ENCODE assay signal across 22 cellular contexts in genomic region chr5:9479361-9479760, GRCh38.
A peak's percentile ranks its signal among the peaks of the same experiment; 100 is the strongest.
DNase-seq lines count a peak whose midpoint lies in the region; TF ChIP-seq lines count a peak whose summit lies in the region.
"Had no signal": no experiment of that assay in that cellular context is flagged by ENCODE, and none has a peak within 500 bp of the region (broad histone marks: within the 10 kb centered on the region; RNA-seq: fewer than 3 reads in every experiment).

No MANE protein-coding gene starts in this region.

- H3K79me2 ChIP-seq in mammary epithelial cell (ENCODE audit: insufficient read depth, low read length), result no peaks in the 10 kb centered on the region
- H3K79me2 ChIP-seq in neural progenitor cell (ENCODE audit: low read depth), result no peaks in the 10 kb centered on the region

- peak overlapping the region; percentile 40 for H3K4me2 ChIP-seq in mammary epithelial cell (ENCODE audit: insufficient read depth, low read depth, low read length)
- no peak overlapping the region for H3K4me2 ChIP-seq in neural progenitor cell

- H3K9me3 Mint-ChIP-seq in neural progenitor cell, result peaks cover 22% of the 10 kb centered on the region

- dilution Hi-C loops in mammary epithelial cell (cut with HindIII; ENCODE audit: low sequenced_read_pairs), result no loop called here

- H3K9me3 ChIP-seq in mammary epithelial cell (replicated peaks; ENCODE audit: insufficient read depth, low read length), result peaks cover 16% of the 10 kb centered on the region
- H3K9me3 ChIP-seq in breast epithelium, result peaks cover 20 to 25% of the 10 kb centered on the region in 2 donors
- peaks cover 8 to 44% (median 36%) of the 10 kb centered on the region in 8 donors for H3K9me3 ChIP-seq in spleen
- H3K9me3 ChIP-seq in neural progenitor cell (ENCODE audit: low read depth), result no peaks in the 10 kb centered on the region
- H3K9me3 ChIP-seq: psoas muscle had no signal

- H3K27me3 ChIP-seq in mammary epithelial cell (ENCODE audit: insufficient read depth, low read length) (no peaks in the 10 kb centered on the region), breast epithelium (no peaks in the 10 kb centered on the region), spleen (replicated peaks in 1 of 7) (no peaks in the 10 kb centered on the region), neural progenitor cell (no peaks in the 10 kb centered on the region)

- in situ Hi-C loops in mammary epithelial cell (cut with MboI; ENCODE audit: low sequenced_read_pairs in 2 of 2), result no loop called here

- DNase-seq in mammary epithelial cell (peak; percentile 84), breast epithelium (ENCODE audit: low spot score in 2 of 2) (no peak), astrocyte of the hippocampus (ENCODE audit: low read depth, low spot score) (peak; percentile 32), fibroblast of the conjunctiva (ENCODE audit: low read depth) (peak; percentile 43), cerebellar cortex (ENCODE audit: low spot score) (no peak), spleen (no peak), neural progenitor cell (ENCODE audit: low spot score) (no peak)
- DNase-seq in stimulated activated CD4-positive, alpha-beta T cell treated with anti-CD3 and anti-CD28 coated beads, Interleukin-12 subunit alpha, Interleukin-12 subunit beta, amount 100 ng/mL, for 4 hours, result no peak
- DNase-seq: activated CD4-positive, alpha-beta T cell treated with anti-CD3 and anti-CD28 coated beads, Interleukin-2, amount 50 U/mL, for 1 hour; activated gamma-delta T cell treated with Interleukin-2 at 50 U/mL for 16 hours; amygdala; DMS79; hypothalamus; NCI-H2029 treated with DMSO at 0.1 percent for 48 hours; NCI-H524; psoas muscle; Right ventricle myocardium superior; T-helper 1 cell had no signal

- no peak for TF ChIP-seq CTCF in mammary epithelial cell (conservative IDR thresholded peaks at IDR 0.05 in 1 of 2, IDR thresholded peaks at IDR 0.05 in 1 of 2; ENCODE audit: extremely low read depth in 1 of 2, insufficient read depth in 1 of 2, low read depth in 1 of 2, low read length in 2 of 2)
- TF ChIP-seq CTCF in breast epithelium (IDR thresholded peaks at IDR 0.05), result no peak
- no peak for TF ChIP-seq CTCF in spleen (IDR thresholded peaks at IDR 0.05 in 8 of 11, conservative IDR thresholded peaks at IDR 0.05 in 3 of 11)
- TF ChIP-seq CTCF in neural progenitor cell (IDR thresholded peaks at IDR 0.05), result no peak

- CTCF ChIA-PET in mammary epithelial cell (lab: Charles Lee; ENCODE audit: low non-redundant PET), result no interaction called here

- H3K4me3 ChIP-seq in mammary epithelial cell (replicated peaks in 1 of 3; ENCODE audit: insufficient read depth in 1 of 3, low read depth in 2 of 3, low read length in 3 of 3) (no peak overlapping the region), breast epithelium (no peak overlapping the region), spleen (no peak overlapping the region), neural progenitor cell (no peak overlapping the region)
- H3K4me3 ChIP-seq: psoas muscle had no signal

- H3K27ac ChIP-seq in mammary epithelial cell (ENCODE audit: insufficient read depth, low read depth, low read length), result no peak overlapping the region
- no peak overlapping the region for H3K27ac ChIP-seq in breast epithelium
- no peak overlapping the region for H3K27ac ChIP-seq in spleen
- H3K27ac ChIP-seq in neural progenitor cell, result no peak overlapping the region
- H3K27ac ChIP-seq: 22Rv1, psoas muscle had no signal

- H3K4me3 Mint-ChIP-seq in neural progenitor cell, result no peak overlapping the region
- H3K4me3 Mint-ChIP-seq: dendritic cell treated with granulocyte-macrophage colony-stimulating factor and Interleukin-4, amounts not matched to agents 40 ng/mL and 50 ng/mL, for 4 days; IgD-negative memory B cell; natural killer cell treated with Interleukin-12 subunit alpha and Interleukin-12 subunit beta and Interleukin-15 and Interleukin-18, amount 100 ng/mL, for 72 hours had no signal

- H3K27ac Mint-ChIP-seq in neural progenitor cell, result no peak overlapping the region
- H3K27ac Mint-ChIP-seq: dendritic cell treated with granulocyte-macrophage colony-stimulating factor and Interleukin-4, amounts not matched to agents 40 ng/mL and 50 ng/mL, for 4 days; IgD-negative memory B cell; natural killer cell treated with Interleukin-12 subunit alpha and Interleukin-12 subunit beta and Interleukin-15 and Interleukin-18, amount 100 ng/mL, for 72 hours had no signal

- TF ChIP-seq POLR2A in breast epithelium (IDR thresholded peaks at IDR 0.05) (no peak), spleen (IDR thresholded peaks at IDR 0.05) (no peak)

- peaks cover 13% of the 10 kb centered on the region for H3K4me1 Mint-ChIP-seq in neural progenitor cell
- H3K4me1 Mint-ChIP-seq: IgD-negative memory B cell had no signal

- H3K4me1 ChIP-seq in mammary epithelial cell (ENCODE audit: insufficient read depth, low read length), result peaks cover 23% of the 10 kb centered on the region
- H3K4me1 ChIP-seq in breast epithelium, result no peaks in the 10 kb centered on the region
- H3K4me1 ChIP-seq in spleen, result no peaks in the 10 kb centered on the region
- H3K4me1 ChIP-seq in neural progenitor cell, result no peaks in the 10 kb centered on the region
- H3K4me1 ChIP-seq: psoas muscle had no signal

- H3K27me3 Mint-ChIP-seq in neural progenitor cell (ENCODE audit: insufficient read depth, low read depth), result no peaks in the 10 kb centered on the region
- H3K27me3 Mint-ChIP-seq: dendritic cell treated with granulocyte-macrophage colony-stimulating factor and Interleukin-4, amounts not matched to agents 40 ng/mL and 50 ng/mL, for 4 days; IgD-negative memory B cell; natural killer cell treated with Interleukin-12 subunit alpha and Interleukin-12 subunit beta and Interleukin-15 and Interleukin-18, amount 100 ng/mL, for 72 hours had no signal

- H2AFZ ChIP-seq in mammary epithelial cell (ENCODE audit: low read depth, low read length) (no peak overlapping the region), neural progenitor cell (replicated peaks) (no peak overlapping the region)

- H3K36me3 Mint-ChIP-seq in neural progenitor cell, result peaks cover 12% of the 10 kb centered on the region
- H3K36me3 Mint-ChIP-seq: IgD-negative memory B cell had no signal

- no peaks in the 10 kb centered on the region for H3F3A ChIP-seq in neural progenitor cell (ENCODE audit: low read depth)

- intact Hi-C loops in mammary epithelial cell (cut with micrococcal nuclease) (no loop called here), breast epithelium (cut with DNase I; ENCODE audit: low total_unique reads) (no loop called here), spleen (cut with DNase I; ENCODE audit: low total_unique reads) (no loop called here)

- H3K9ac ChIP-seq in mammary epithelial cell (ENCODE audit: insufficient read depth, low read length) (no peak overlapping the region), neural progenitor cell (no peak overlapping the region)

- 1% methylated on average over 7 of the region's 7 CpGs for WGBS in mammary epithelial cell (ENCODE audit: low coverage, missing lambda C conversion rate)
- WGBS in spleen, 5 donors, result 77 to 90% (median 85%) methylated on average over 7 of the region's 7 CpGs

- H4K20me1 ChIP-seq in mammary epithelial cell (ENCODE audit: insufficient read depth, low read length), result no peaks in the 10 kb centered on the region
- H4K20me1 ChIP-seq in neural progenitor cell (ENCODE audit: low read depth), result no peaks in the 10 kb centered on the region

- H3K36me3 ChIP-seq in mammary epithelial cell (ENCODE audit: insufficient read depth, low read length), result no peaks in the 10 kb centered on the region
- H3K36me3 ChIP-seq in breast epithelium, result no peaks in the 10 kb centered on the region
- no peaks in the 10 kb centered on the region for H3K36me3 ChIP-seq in spleen
- no peaks in the 10 kb centered on the region for H3K36me3 ChIP-seq in neural progenitor cell

- no TSS peak for BruUV-seq in mammary epithelial cell (replicated peaks; lab: Mats Ljungman, UMichigan)

Comparison
In these comparisons a context has a peak if more than half of its experiments do, and no peak if none do; other contexts are left out.
1. DNase-seq: peak in mammary epithelial cell (single experiment), astrocyte of the hippocampus (single experiment) and fibroblast of the conjunctiva (single experiment); none in breast epithelium (0 of 2), stimulated activated CD4-positive, alpha-beta T cell treated with anti-CD3 and anti-CD28 coated beads, Interleukin-12 subunit alpha, Interleukin-12 subunit beta, amount 100 ng/mL, for 4 hours (single experiment), cerebellar cortex (single experiment), spleen (single experiment) and neural progenitor cell (single experiment).